In the genomic region with DNA sequence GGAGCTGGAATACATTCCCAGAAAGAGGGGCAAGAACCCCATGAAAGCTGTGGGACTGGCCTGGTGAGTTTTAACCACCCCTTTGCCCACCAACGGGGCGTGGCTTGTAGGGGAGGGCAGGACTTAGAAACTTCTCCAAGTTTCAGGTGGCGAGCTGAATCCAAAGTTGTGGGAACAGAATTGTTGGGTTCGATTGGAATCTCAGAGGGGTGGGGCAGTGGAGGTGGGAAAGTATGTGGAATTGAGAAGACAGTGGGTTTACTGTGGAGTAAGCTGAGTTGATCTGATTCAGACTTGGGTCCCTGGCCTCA, we compare ENCODE assay signal across 1 cellular context.
A peak's percentile ranks its signal among the peaks of the same experiment; 100 is the strongest.
TF ChIP-seq lines count a peak whose summit lies in the region.

No MANE protein-coding gene starts in this region.

TF ChIP-seq in HepG2, 621 proteins besides CTCF, POLR2A, EP300 and RAD21:
- TF ChIP-seq LCORL (IDR thresholded peaks at IDR 0.05): no peak
- TF ChIP-seq LCORL (CRISPR knock-in tag; IDR thresholded peaks at IDR 0.05): 0 out of 2 replicates have a peak, but pooled peaks have one; percentile 3
- TF ChIP-seq ZNF547 (CRISPR knock-in tag; IDR thresholded peaks at IDR 0.05): 0 out of 2 replicates have a peak, but pooled peaks have one; percentile 37
- 0 out of 2 replicates have a peak, but pooled peaks have one; percentile 10 for TF ChIP-seq POLR2G (IDR thresholded peaks at IDR 0.05; ENCODE audit: low read depth, low read length)
- TF ChIP-seq GTF3A (CRISPR knock-in tag; conservative IDR thresholded peaks at IDR 0.05): 0 out of 2 replicates have a peak, but pooled peaks have one; percentile 15
- TF ChIP-seq, protein P1, sequence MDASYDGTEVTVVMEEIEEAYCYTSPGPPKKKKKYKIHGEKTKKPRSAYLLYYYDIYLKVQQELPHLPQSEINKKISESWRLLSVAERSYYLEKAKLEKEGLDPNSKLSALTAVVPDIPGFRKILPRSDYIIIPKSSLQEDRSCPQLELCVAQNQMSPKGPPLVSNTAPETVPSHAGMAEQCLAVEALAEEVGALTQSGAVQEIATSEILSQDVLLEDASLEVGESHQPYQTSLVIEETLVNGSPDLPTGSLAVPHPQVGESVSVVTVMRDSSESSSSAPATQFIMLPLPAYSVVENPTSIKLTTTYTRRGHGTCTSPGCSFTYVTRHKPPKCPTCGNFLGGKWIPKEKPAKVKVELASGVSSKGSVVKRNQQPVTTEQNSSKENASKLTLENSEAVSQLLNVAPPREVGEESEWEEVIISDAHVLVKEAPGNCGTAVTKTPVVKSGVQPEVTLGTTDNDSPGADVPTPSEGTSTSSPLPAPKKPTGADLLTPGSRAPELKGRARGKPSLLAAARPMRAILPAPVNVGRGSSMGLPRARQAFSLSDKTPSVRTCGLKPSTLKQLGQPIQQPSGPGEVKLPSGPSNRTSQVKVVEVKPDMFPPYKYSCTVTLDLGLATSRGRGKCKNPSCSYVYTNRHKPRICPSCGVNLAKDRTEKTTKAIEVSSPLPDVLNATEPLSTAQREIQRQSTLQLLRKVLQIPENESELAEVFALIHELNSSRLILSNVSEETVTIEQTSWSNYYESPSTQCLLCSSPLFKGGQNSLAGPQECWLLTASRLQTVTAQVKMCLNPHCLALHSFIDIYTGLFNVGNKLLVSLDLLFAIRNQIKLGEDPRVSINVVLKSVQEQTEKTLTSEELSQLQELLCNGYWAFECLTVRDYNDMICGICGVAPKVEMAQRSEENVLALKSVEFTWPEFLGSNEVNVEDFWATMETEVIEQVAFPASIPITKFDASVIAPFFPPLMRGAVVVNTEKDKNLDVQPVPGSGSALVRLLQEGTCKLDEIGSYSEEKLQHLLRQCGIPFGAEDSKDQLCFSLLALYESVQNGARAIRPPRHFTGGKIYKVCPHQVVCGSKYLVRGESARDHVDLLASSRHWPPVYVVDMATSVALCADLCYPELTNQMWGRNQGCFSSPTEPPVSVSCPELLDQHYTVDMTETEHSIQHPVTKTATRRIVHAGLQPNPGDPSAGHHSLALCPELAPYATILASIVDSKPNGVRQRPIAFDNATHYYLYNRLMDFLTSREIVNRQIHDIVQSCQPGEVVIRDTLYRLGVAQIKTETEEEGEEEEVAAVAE (CRISPR knock-in tag; IDR thresholded peaks at IDR 0.05; ENCODE audit: borderline replicate concordance): no peak
